In genomic region chr2:32356735-32357544, GRCh38 we compare ENCODE assay signal across 1 cellular context.
TF ChIP-seq lines count a peak whose summit lies in the region.

Gene BIRC6 (plus strand): TSS chr2:32357023. CDS start chr2:32357162, 139 bp downstream.

TF ChIP-seq in HepG2, 621 proteins besides CTCF, POLR2A, EP300 and RAD21 (continued from another document and continues in another):
- peak; percentile 82 for TF ChIP-seq PAXIP1 (CRISPR knock-in tag; conservative IDR thresholded peaks at IDR 0.05)
- no peak for TF ChIP-seq IKZF1 (IDR thresholded peaks at IDR 0.05)
- TF ChIP-seq ZBTB44 (CRISPR knock-in tag; IDR thresholded peaks at IDR 0.05), result no peak; the same call in 1 of the 2 replicates
- TF ChIP-seq SETDB1 (CRISPR knock-in tag; IDR thresholded peaks at IDR 0.05; ENCODE audit: borderline replicate concordance), result no peak
- TF ChIP-seq NR2F1 (CRISPR knock-in tag; IDR thresholded peaks at IDR 0.05), result peak in 1 of 2 experiments; percentile 4; a peak in 1 of 4 replicates
- peak; percentile 71; the same call in 1 of the 2 replicates for TF ChIP-seq ZKSCAN8 (CRISPR knock-in tag; IDR thresholded peaks at IDR 0.05; ENCODE audit: borderline replicate concordance)
- TF ChIP-seq GRHL1 (CRISPR knock-in tag; conservative IDR thresholded peaks at IDR 0.05), result no peak
- TF ChIP-seq NONO (IDR thresholded peaks at IDR 0.05), result no peak
- TF ChIP-seq NONO (CRISPR knock-in tag; conservative IDR thresholded peaks at IDR 0.05), result peak; percentile 99
- peak; percentile 94 for TF ChIP-seq ZNF264 (CRISPR knock-in tag; IDR thresholded peaks at IDR 0.05)
- peak; percentile 27; the same call in 1 of the 2 replicates for TF ChIP-seq ARID3A (IDR thresholded peaks at IDR 0.05; ENCODE audit: low read depth, low read length)
- TF ChIP-seq ZFP36L1 (CRISPR knock-in tag; IDR thresholded peaks at IDR 0.05), result peak; percentile 33; the same call in 1 of the 2 replicates
- peak; percentile 20 for TF ChIP-seq ZNF740 (CRISPR knock-in tag; IDR thresholded peaks at IDR 0.05)
- peak; percentile 27 for TF ChIP-seq IKZF4 (CRISPR knock-in tag; IDR thresholded peaks at IDR 0.05; ENCODE audit: borderline replicate concordance, low read depth, not compliant biosample characterization)
- TF ChIP-seq ZBED4 (CRISPR knock-in tag; IDR thresholded peaks at IDR 0.05; ENCODE audit: borderline replicate concordance), result peak; percentile 89
- TF ChIP-seq KMT2A (CRISPR knock-in tag; IDR thresholded peaks at IDR 0.05), result peak; percentile 79
- no peak for TF ChIP-seq CEBPB (IDR thresholded peaks at IDR 0.05; ENCODE audit: borderline replicate concordance, low read depth, low read length)
- TF ChIP-seq PHB2 (IDR thresholded peaks at IDR 0.05; ENCODE audit: partially characterized antibody), result no peak
- peak; percentile 94 for TF ChIP-seq PAX8 (CRISPR knock-in tag; IDR thresholded peaks at IDR 0.05; ENCODE audit: borderline replicate concordance)
- no peak for TF ChIP-seq HMGA1 (CRISPR knock-in tag; conservative IDR thresholded peaks at IDR 0.05)
- no peak for TF ChIP-seq RCOR2 (CRISPR knock-in tag; IDR thresholded peaks at IDR 0.05)
- TF ChIP-seq ZNF773 (CRISPR knock-in tag; IDR thresholded peaks at IDR 0.05; ENCODE audit: borderline replicate concordance), result peak; percentile 71
- TF ChIP-seq SMYD3 (CRISPR knock-in tag; IDR thresholded peaks at IDR 0.05), result peak; percentile 30; the same call in 1 of the 2 replicates
- peak; percentile 72; the same call in 1 of the 2 replicates for TF ChIP-seq ZNF3 (CRISPR knock-in tag; IDR thresholded peaks at IDR 0.05)
- TF ChIP-seq FOXK2 (IDR thresholded peaks at IDR 0.05), result peak; percentile 32; the same call in 1 of the 2 replicates
- TF ChIP-seq DRAP1 (CRISPR knock-in tag; IDR thresholded peaks at IDR 0.05), result peak; percentile 82
- peak; percentile 86 for TF ChIP-seq TFAP4 (IDR thresholded peaks at IDR 0.05; ENCODE audit: borderline replicate concordance, low read depth)
- peak; percentile 98 for TF ChIP-seq ZNF333 (CRISPR knock-in tag; IDR thresholded peaks at IDR 0.05; ENCODE audit: borderline replicate concordance)
- TF ChIP-seq MBNL3 (CRISPR knock-in tag; conservative IDR thresholded peaks at IDR 0.05), result no peak
- peak; percentile 94 for TF ChIP-seq ZNF563 (CRISPR knock-in tag; IDR thresholded peaks at IDR 0.05)
- TF ChIP-seq ZNF33A (CRISPR knock-in tag; IDR thresholded peaks at IDR 0.05; ENCODE audit: borderline replicate concordance), result peak; percentile 73; the same call in 1 of the 2 replicates
- TF ChIP-seq ZNF337 (CRISPR knock-in tag; IDR thresholded peaks at IDR 0.05; ENCODE audit: borderline replicate concordance, low read depth), result no peak; the same call in 1 of the 2 replicates
- TF ChIP-seq ZNF343 (CRISPR knock-in tag; IDR thresholded peaks at IDR 0.05), result peak; percentile 97
- peak; percentile 9; the same call in 1 of the 2 replicates for TF ChIP-seq ATF3 (CRISPR knock-in tag; IDR thresholded peaks at IDR 0.05)
- TF ChIP-seq MAFG (CRISPR knock-in tag; IDR thresholded peaks at IDR 0.05), result no peak
- peak; percentile 71; the same call in 1 of the 2 replicates for TF ChIP-seq ISL2 (CRISPR knock-in tag; IDR thresholded peaks at IDR 0.05)
- TF ChIP-seq ZNF646 (CRISPR knock-in tag; IDR thresholded peaks at IDR 0.05), result no peak
- peak; percentile 87; the same call in 1 of the 2 replicates for TF ChIP-seq ZBTB8A (CRISPR knock-in tag; IDR thresholded peaks at IDR 0.05; ENCODE audit: borderline replicate concordance, low read depth)
- no peak; the same call in 1 of the 2 replicates for TF ChIP-seq ZNF660 (CRISPR knock-in tag; IDR thresholded peaks at IDR 0.05; ENCODE audit: borderline replicate concordance, low read depth)
